ENCODE assay signal across 23 cellular contexts in genomic region chr17:82588266-82589175, GRCh38. TPM values are rescaled to one million over a fixed set of nuclear protein-coding genes. Genes with fewer than 3 reads are reported as not detected.
DNase-seq lines count a peak whose midpoint lies in the region; ATAC-seq and TF ChIP-seq lines count a peak whose summit lies in the region.
"Had no signal": no experiment of that assay in that cellular context is flagged by ENCODE, and none has a peak within 500 bp of the region (broad histone marks: within the 10 kb centered on the region; RNA-seq: fewer than 3 reads in every experiment).

No MANE protein-coding gene starts in this region.

- CTCF ChIA-PET in Panc1 (lab: Charles Lee): no interaction called here
- CTCF ChIA-PET in activated CD4-positive, alpha-beta memory T cell treated with anti-CD3 and anti-CD28 coated beads, Interleukin-2, amount 10 ng/mL, durations not matched to agents 7 days and 5 days (lab: Charles Lee): interaction anchor here (0.5 kb wide), 1 partner anchor 59 kb away, joined by 4 read pairs; no protein-coding TSS in a partner anchor

- peaks cover 36% of the 10 kb centered on the region for H3K36me3 Mint-ChIP-seq in activated CD4-positive, alpha-beta memory T cell treated with anti-CD3 and anti-CD28 coated beads, Interleukin-2, amount 10 ng/mL, durations not matched to agents 7 days and 5 days (ENCODE audit: low read depth)

- peaks cover 0 to 18% (median 9%) of the 10 kb centered on the region in 11 experiments; a peak in 11 of 22 replicates for H4K20me1 ChIP-seq in BLaER1 treated with 17β-estradiol and CSF1 and Interleukin-3, amounts not matched to agents 10 nM and 100 nM
- H4K20me1 ChIP-seq in osteoblast (ENCODE audit: insufficient read depth, low read length): peaks cover 13% of the 10 kb centered on the region

- no peaks in the 10 kb centered on the region for H3K9me3 ChIP-seq in BLaER1 treated with 17β-estradiol and CSF1 and Interleukin-3, amounts not matched to agents 10 nM and 100 nM (replicated peaks in 1 of 11)
- H3K9me3 ChIP-seq in Panc1 (ENCODE audit: control insufficient read depth, insufficient read depth, low read depth, low read length) (no peaks in the 10 kb centered on the region), osteoblast (ENCODE audit: low read depth, low read length) (no peaks in the 10 kb centered on the region)
- no peaks in the 10 kb centered on the region for H3K9me3 ChIP-seq in effector memory CD4-positive, alpha-beta T cell (ENCODE audit: control insufficient read depth, low read length)
- H3K9me3 ChIP-seq: Caco-2, prostate gland, tibial nerve had no signal

- H3K27ac ChIP-seq in BLaER1 treated with 17β-estradiol and CSF1 and Interleukin-3, amounts not matched to agents 10 nM and 100 nM: peak overlapping the region in 10 of 11 experiments; percentile 52 to 99 (median 96); a peak in 18 of 22 replicates
- no peak overlapping the region for H3K27ac ChIP-seq in Panc1 (ENCODE audit: low read length)
- no peak overlapping the region for H3K27ac ChIP-seq in osteoblast (ENCODE audit: low read depth, low read length)
- no peak overlapping the region for H3K27ac ChIP-seq in effector memory CD4-positive, alpha-beta T cell (ENCODE audit: insufficient read depth, low read length, poor library complexity, severe bottlenecking)
- H3K27ac ChIP-seq: prostate gland had no signal

- peaks cover 71 to 89% (median 85%) of the 10 kb centered on the region in 10 experiments for H3K4me1 ChIP-seq in BLaER1 treated with 17β-estradiol and CSF1 and Interleukin-3, amounts not matched to agents 10 nM and 100 nM
- peaks cover 19% of the 10 kb centered on the region for H3K4me1 ChIP-seq in Panc1 (ENCODE audit: control insufficient read depth, insufficient read depth, low read length)
- peaks cover 3% of the 10 kb centered on the region for H3K4me1 ChIP-seq in osteoblast (ENCODE audit: insufficient read depth, low read length)
- H3K4me1 ChIP-seq in effector memory CD4-positive, alpha-beta T cell (ENCODE audit: control insufficient read depth, insufficient read depth, low read length, poor library complexity, severe bottlenecking): peaks cover 13% of the 10 kb centered on the region
- H3K4me1 ChIP-seq: Caco-2 had no signal

- DNase-seq in Panc1 (ENCODE audit: low read depth, low spot score): no peak
- DNase-seq in amniotic epithelial cell (ENCODE audit: low read depth): peak; percentile 23
- peak; percentile 69 for DNase-seq in osteoblast (ENCODE audit: insufficient read length, low spot score, missing footprints)
- no peak for DNase-seq in effector memory CD4-positive, alpha-beta T cell
- no peak for DNase-seq in activated CD4-positive, alpha-beta memory T cell treated with anti-CD3 and anti-CD28 coated beads, Interleukin-2, amount 10 ng/mL, durations not matched to agents 7 days and 5 days
- DNase-seq in GDM1 (lab: John Stamatoyannopoulos, UW): no peak
- DNase-seq: activated CD4-positive, CD25-positive, alpha-beta regulatory T cell treated with anti-CD3 and anti-CD28 coated beads, Interleukin-2, amount 50 U/mL, for 72 hours; activated naive CD4-positive, alpha-beta T cell treated with anti-CD3 and anti-CD28 coated beads, Interleukin-2, amount 10 ng/mL, durations not matched to agents 7 days and 5 days; Caco-2; effector memory CD8-positive, alpha-beta T cell; glutamatergic neuron; HFFc6; left cardiac atrium; midbrain; NCI-H1417 treated with DMSO at 0.1 percent for 48 hours; NCI-H524; stimulated activated CD4-positive, alpha-beta T cell treated with anti-CD3 and anti-CD28 coated beads, Interleukin-2, amount 100 ng/mL, for 24 hours; stimulated activated naive CD8-positive, alpha-beta T cell treated with anti-CD3 and anti-CD28 coated beads, Interleukin-15, Interleukin-2, amounts not matched to agents 100 U/mL and 50 U/mL, for 24 hours had no signal

- H3K4me3 Mint-ChIP-seq in activated CD4-positive, alpha-beta memory T cell treated with anti-CD3 and anti-CD28 coated beads, Interleukin-2, amount 10 ng/mL, durations not matched to agents 7 days and 5 days: no peak overlapping the region
- H3K4me3 Mint-ChIP-seq: activated naive CD4-positive, alpha-beta T cell treated with anti-CD3 and anti-CD28 coated beads, Interleukin-2, amount 10 ng/mL, durations not matched to agents 7 days and 5 days; effector memory CD8-positive, alpha-beta T cell; HFFc6; neural crest cell had no signal

- H3K27me3 ChIP-seq in BLaER1 treated with 17β-estradiol and CSF1 and Interleukin-3, amounts not matched to agents 10 nM and 100 nM: no peaks in the 10 kb centered on the region
- H3K27me3 ChIP-seq in Panc1 (ENCODE audit: control insufficient read depth, insufficient read depth, low read length) (no peaks in the 10 kb centered on the region), osteoblast (ENCODE audit: insufficient read depth, low read length) (no peaks in the 10 kb centered on the region)
- H3K27me3 ChIP-seq in effector memory CD4-positive, alpha-beta T cell (replicated peaks; ENCODE audit: control insufficient read depth, insufficient read depth, low read length, poor library complexity, severe bottlenecking): no peaks in the 10 kb centered on the region
- H3K27me3 ChIP-seq: tibial nerve had no signal

- no peaks in the 10 kb centered on the region for H3K9me3 Mint-ChIP-seq in activated CD4-positive, alpha-beta memory T cell treated with anti-CD3 and anti-CD28 coated beads, Interleukin-2, amount 10 ng/mL, durations not matched to agents 7 days and 5 days
- H3K9me3 Mint-ChIP-seq: activated naive CD4-positive, alpha-beta T cell treated with anti-CD3 and anti-CD28 coated beads, Interleukin-2, amount 10 ng/mL, durations not matched to agents 7 days and 5 days; effector memory CD8-positive, alpha-beta T cell; HFFc6; neural crest cell had no signal

- peak overlapping the region; percentile 55 to 100 (median 77) for H3K4me2 ChIP-seq in BLaER1 treated with 17β-estradiol and CSF1 and Interleukin-3, amounts not matched to agents 10 nM and 100 nM
- H3K4me2 ChIP-seq in osteoblast (ENCODE audit: insufficient read depth, low read length): no peak overlapping the region

- H3K36me3 ChIP-seq in BLaER1 treated with 17β-estradiol and CSF1 and Interleukin-3, amounts not matched to agents 10 nM and 100 nM: peaks cover 42 to 66% (median 54%) of the 10 kb centered on the region in 11 experiments
- H3K36me3 ChIP-seq in Panc1 (ENCODE audit: control insufficient read depth, insufficient read depth, low read length) (no peaks in the 10 kb centered on the region; the same call in 1 of the 2 replicates), osteoblast (ENCODE audit: insufficient read depth, low read length) (peaks cover 38% of the 10 kb centered on the region)
- peaks cover 24% of the 10 kb centered on the region for H3K36me3 ChIP-seq in effector memory CD4-positive, alpha-beta T cell (ENCODE audit: control insufficient read depth, insufficient read depth, low read length)

- peak overlapping the region in 1 of 10 experiments; percentile 52; a peak in 1 of 20 replicates for H3K4me3 ChIP-seq in BLaER1 treated with 17β-estradiol and CSF1 and Interleukin-3, amounts not matched to agents 10 nM and 100 nM
- no peak overlapping the region for H3K4me3 ChIP-seq in Panc1 (ENCODE audit: low read depth in 2 of 2, low read length in 2 of 2)
- no peak overlapping the region for H3K4me3 ChIP-seq in osteoblast (ENCODE audit: insufficient read depth, low read length)
- H3K4me3 ChIP-seq in effector memory CD4-positive, alpha-beta T cell (ENCODE audit: insufficient read depth, low read depth, low read length, poor library complexity, severe bottlenecking): no peak overlapping the region
- H3K4me3 ChIP-seq: prostate gland, tibial nerve had no signal

- H3K27ac Mint-ChIP-seq in activated CD4-positive, alpha-beta memory T cell treated with anti-CD3 and anti-CD28 coated beads, Interleukin-2, amount 10 ng/mL, durations not matched to agents 7 days and 5 days: no peak overlapping the region
- H3K27ac Mint-ChIP-seq: activated naive CD4-positive, alpha-beta T cell treated with anti-CD3 and anti-CD28 coated beads, Interleukin-2, amount 10 ng/mL, durations not matched to agents 7 days and 5 days; HFFc6 had no signal

- TF ChIP-seq CTCF in Panc1 (IDR thresholded peaks at IDR 0.05): no peak
- no peak for TF ChIP-seq CTCF in osteoblast (IDR thresholded peaks at IDR 0.05; ENCODE audit: extremely low read depth, low read depth, low read length)

- intact Hi-C loops in Panc1 (cut with micrococcal nuclease; ENCODE audit: unreplicated experiment): no loop called here

- no peak overlapping the region for H2AFZ ChIP-seq in osteoblast (ENCODE audit: low read length)

- ATAC-seq in Panc1 (no peak), HG02973 (IDR thresholded peaks at IDR 0.05; ENCODE audit: unreplicated experiment) (no peak)
- ATAC-seq: effector memory CD8-positive, alpha-beta T cell; left cardiac atrium; stimulated activated naive CD8-positive, alpha-beta T cell treated with anti-CD3 and anti-CD28 coated beads, Interleukin-15, Interleukin-2, amounts not matched to agents 100 U/mL and 50 U/mL, for 24 hours had no signal

- POLR2A ChIA-PET in Panc1 (lab: Charles Lee): interaction anchor here (0.7 kb wide), 1 partner anchor 259 kb away, joined by 9 read pairs; no protein-coding TSS in a partner anchor
- POLR2A ChIA-PET in activated CD4-positive, alpha-beta memory T cell treated with anti-CD3 and anti-CD28 coated beads, Interleukin-2, amount 10 ng/mL, durations not matched to agents 7 days and 5 days (lab: Charles Lee): no interaction called here

- H3K79me2 ChIP-seq in osteoblast (ENCODE audit: insufficient read depth, low read length): peaks cover 4% of the 10 kb centered on the region

- in situ Hi-C loops in Panc1 (cut with HindIII; ENCODE audit: low pct_unique_long_range_greater_than_20kb, low sequenced_read_pairs): no loop called here

- H3K9ac ChIP-seq in BLaER1 treated with 17β-estradiol and CSF1 and Interleukin-3, amounts not matched to agents 10 nM and 100 nM: peak overlapping the region in 6 of 11 experiments; percentile 69 to 83 (median 78); a peak in 10 of 22 replicates

- peaks cover 40% of the 10 kb centered on the region for H3K4me1 Mint-ChIP-seq in activated CD4-positive, alpha-beta memory T cell treated with anti-CD3 and anti-CD28 coated beads, Interleukin-2, amount 10 ng/mL, durations not matched to agents 7 days and 5 days

- TSS peak; percentile 17 for BruUV-seq in Panc1 (replicated peaks; lab: Mats Ljungman, UMichigan)

- no peaks in the 10 kb centered on the region for H3K27me3 Mint-ChIP-seq in activated CD4-positive, alpha-beta memory T cell treated with anti-CD3 and anti-CD28 coated beads, Interleukin-2, amount 10 ng/mL, durations not matched to agents 7 days and 5 days
- H3K27me3 Mint-ChIP-seq: activated naive CD4-positive, alpha-beta T cell treated with anti-CD3 and anti-CD28 coated beads, Interleukin-2, amount 10 ng/mL, durations not matched to agents 7 days and 5 days; effector memory CD8-positive, alpha-beta T cell had no signal

RNA-seq across cellular contexts. Expression of gene WDR45B, which starts 59.7 kb away (rescaled TPM):
- total RNA-seq in Panc1 (2021; ENCODE audit: unreplicated experiment): 132 TPM
- 134 TPM for polyA plus RNA-seq in Panc1 (2012; ENCODE audit: insufficient read length)
- total RNA-seq in osteoblast: 66.2 and 66.3 TPM in 2 replicates
- total RNA-seq in activated CD4-positive, alpha-beta memory T cell treated with anti-CD3 and anti-CD28 coated beads, Interleukin-2, amount 10 ng/mL, durations not matched to agents 7 days and 5 days: 10 to 100 TPM; 41.0 to 42.9 TPM

Comparison
In these comparisons a context has a peak if more than half of its experiments do, and no peak if none do; other contexts are left out.
1. H3K27ac ChIP-seq: peak in BLaER1 treated with 17β-estradiol and CSF1 and Interleukin-3, amounts not matched to agents 10 nM and 100 nM (10 of 11); none in Panc1 (single experiment), osteoblast (single experiment) and effector memory CD4-positive, alpha-beta T cell (single experiment).
2. DNase-seq: peak in amniotic epithelial cell (single experiment) and osteoblast (single experiment); none in Panc1 (single experiment), effector memory CD4-positive, alpha-beta T cell (0 of 3), activated CD4-positive, alpha-beta memory T cell treated with anti-CD3 and anti-CD28 coated beads, Interleukin-2, amount 10 ng/mL, durations not matched to agents 7 days and 5 days (single experiment) and GDM1 (single experiment).